In genomic region chr1:245785433-245785832, GRCh38 we compare ENCODE assay signal across 23 cellular contexts.
"Had no signal": no experiment of that assay in that cellular context is flagged by ENCODE, and none has a peak within 500 bp of the region (broad histone marks: within the 10 kb centered on the region; RNA-seq: fewer than 3 reads in every experiment).

No MANE protein-coding gene starts in this region.

- H3K27ac Mint-ChIP-seq: naive thymus-derived CD8-positive, alpha-beta T cell; nephron; progenitor cell of endocrine pancreas; stimulated activated naive B cell treated with anti-CD40 and anti-IgM and Interleukin-4, amounts not matched to agents 10 μg/mL and 1 μg/mL and 100 μg/mL, for 72 hours; type B pancreatic cell had no signal

- H3K27me3 Mint-ChIP-seq: naive thymus-derived CD8-positive, alpha-beta T cell; progenitor cell of endocrine pancreas; stimulated activated naive B cell treated with anti-CD40 and anti-IgM and Interleukin-4, amounts not matched to agents 10 μg/mL and 1 μg/mL and 100 μg/mL, for 72 hours; type B pancreatic cell had no signal

- H3K4me3 ChIP-seq: left ventricle myocardium inferior, lung, ovary, right atrium auricular region, right lobe of liver, smooth muscle cell, stomach, thoracic aorta, tibial artery, uterus had no signal

- H3K27ac ChIP-seq: left ventricle myocardium inferior, ovary, right atrium auricular region, right lobe of liver, stomach, thoracic aorta, tibial artery, uterus had no signal

- H3K4me1 ChIP-seq: right lobe of liver, stomach, tibial artery, uterus had no signal

- H3K9me3 Mint-ChIP-seq: stimulated activated naive B cell treated with anti-CD40 and anti-IgM and Interleukin-4, amounts not matched to agents 10 μg/mL and 1 μg/mL and 100 μg/mL, for 72 hours had no signal

- H3K36me3 ChIP-seq: left ventricle myocardium inferior, ovary, right atrium auricular region, right lobe of liver, stomach, thoracic aorta, tibial artery, uterus had no signal

- H3K9me3 ChIP-seq: ovary, right atrium auricular region, right lobe of liver, stomach, thoracic aorta, tibial artery, uterus had no signal

- H3K4me3 Mint-ChIP-seq: naive thymus-derived CD8-positive, alpha-beta T cell; nephron; stimulated activated naive B cell treated with anti-CD40 and anti-IgM and Interleukin-4, amounts not matched to agents 10 μg/mL and 1 μg/mL and 100 μg/mL, for 72 hours; type B pancreatic cell had no signal

- FAIRE-seq: keratinocyte had no signal

- H3K27me3 ChIP-seq: ovary, right atrium auricular region, right lobe of liver, stomach, tibial artery, uterus had no signal

- H3K36me3 Mint-ChIP-seq: stimulated activated naive B cell treated with anti-CD40 and anti-IgM and Interleukin-4, amounts not matched to agents 10 μg/mL and 1 μg/mL and 100 μg/mL, for 72 hours; type B pancreatic cell had no signal

- ATAC-seq: left colon; naive thymus-derived CD8-positive, alpha-beta T cell; right lobe of liver; stimulated activated naive B cell treated with anti-CD40 and anti-IgM and Interleukin-4, amounts not matched to agents 10 μg/mL and 1 μg/mL and 100 μg/mL, for 72 hours; stimulated activated naive CD8-positive, alpha-beta T cell treated with anti-CD3 and anti-CD28 coated beads, Interleukin-15, Interleukin-2, amounts not matched to agents 100 U/mL and 50 U/mL, for 24 hours had no signal

- DNase-seq: hippocampal formation; left colon; left ventricle myocardium inferior; naive thymus-derived CD8-positive, alpha-beta T cell; ovary; right lobe of liver; stimulated activated CD4-positive, alpha-beta T cell treated with anti-CD3 and anti-CD28 coated beads, Interleukin-1b, Interleukin-23, amount 100 ng/mL, for 48 hours; stimulated activated CD4-positive, alpha-beta T cell treated with anti-CD3 and anti-CD28 coated beads, Interleukin-2, amount 100 ng/mL, for 48 hours; stimulated activated CD4-positive, alpha-beta T cell treated with anti-CD3 and anti-CD28 coated beads, Interleukin-4, amount 100 ng/mL, for 4 hours; stimulated activated CD8-positive, alpha-beta memory T cell treated with anti-CD3 and anti-CD28 coated beads, Interleukin-4, amount 100 ng/mL, for 48 hours; stimulated activated naive B cell treated with anti-CD40 and anti-IgM and Interleukin-4, amounts not matched to agents 10 μg/mL and 1 μg/mL and 100 μg/mL, for 72 hours; stimulated activated naive CD8-positive, alpha-beta T cell treated with anti-CD3 and anti-CD28 coated beads, Interleukin-15, Interleukin-2, amounts not matched to agents 100 U/mL and 50 U/mL, for 24 hours; stomach; tibial artery; uterus had no signal
